ENCODE assay signal across 20 cellular contexts in genomic region chr5:60490597-60491166, GRCh38.
A peak's percentile ranks its signal among the peaks of the same experiment; 100 is the strongest.
DNase-seq lines count a peak whose midpoint lies in the region; ATAC-seq, FAIRE-seq and TF ChIP-seq lines count a peak whose summit lies in the region.
"Had no signal": no experiment of that assay in that cellular context is flagged by ENCODE, and none has a peak within 500 bp of the region (broad histone marks: within the 10 kb centered on the region; RNA-seq: fewer than 3 reads in every experiment).

No MANE protein-coding gene starts in this region.

- H3K4me3 ChIP-seq in breast epithelium (no peak overlapping the region), prostate gland (no peak overlapping the region), aorta (ENCODE audit: low read length in 2 of 2) (peak overlapping the region in 1 of 2 donors; percentile 26)
- H3K4me3 ChIP-seq: GM23338, K562 had no signal

- no TSS peak for BruUV-seq in MCF 10A (replicated peaks; lab: Mats Ljungman, UMichigan)

- no peak for TF ChIP-seq POLR2A in breast epithelium (IDR thresholded peaks at IDR 0.05)
- no peak for TF ChIP-seq POLR2A in prostate gland (IDR thresholded peaks at IDR 0.05)

- no peak overlapping the region for H3K27ac Mint-ChIP-seq in MCF 10A (ENCODE audit: low read depth, unreplicated experiment)
- H3K27ac Mint-ChIP-seq: B cell; CD4-positive, alpha-beta T cell; GM23338 had no signal

- DNase-seq in breast epithelium (ENCODE audit: low spot score in 2 of 2) (no peak), MCF 10A (ENCODE audit: unreplicated experiment) (no peak), epithelial cell of prostate (ENCODE audit: low read depth, low spot score) (no peak), prostate gland (ENCODE audit: low spot score) (peak; percentile 16), aorta (no peak), SW480 (ENCODE audit: low spot score) (no peak), RCC 7860 (ENCODE audit: low spot score) (no peak)
- DNase-seq in stimulated activated naive CD4-positive, alpha-beta T cell (lab: John Stamatoyannopoulos, UW), result no peak
- DNase-seq: ACHN; Calu3; CD4-positive, alpha-beta T cell; GF-D8; NCI-H1694 treated with DMSO at 0.1 percent for 48 hours; NCI-H446; NCI-H748 treated with DMSO at 0.1 percent for 48 hours; Right ventricle myocardium superior had no signal

- no peak for FAIRE-seq in RCC 7860 (lab: Jason Lieb, UNC)
- FAIRE-seq: K562 had no signal

- H3K27ac ChIP-seq in breast epithelium (peak overlapping the region; percentile 16 to 78), epithelial cell of prostate (peak overlapping the region; percentile 86), prostate gland (peak overlapping the region; percentile 73 to 79), aorta (ENCODE audit: low read depth in 1 of 2, low read length in 2 of 2) (peak overlapping the region; percentile 43 to 92)
- H3K27ac ChIP-seq: HL-60 had no signal

- no peaks in the 10 kb centered on the region for H3K36me3 ChIP-seq in breast epithelium
- H3K36me3 ChIP-seq in prostate gland, result no peaks in the 10 kb centered on the region
- no peaks in the 10 kb centered on the region for H3K36me3 ChIP-seq in aorta (ENCODE audit: control insufficient read depth in 1 of 2, insufficient read depth in 2 of 2, low read length in 1 of 2)

- no peaks in the 10 kb centered on the region for H3K36me3 Mint-ChIP-seq in MCF 10A (ENCODE audit: insufficient read depth, unreplicated experiment)

- POLR2A ChIA-PET in MCF 10A (lab: Yijun Ruan, JAX), result no interaction called here

- H3K27me3 ChIP-seq in breast epithelium (no peaks in the 10 kb centered on the region), prostate gland (replicated peaks; ENCODE audit: insufficient read depth) (no peaks in the 10 kb centered on the region), aorta (ENCODE audit: control insufficient read depth in 1 of 2, insufficient read depth in 2 of 2, low read length in 1 of 2) (no peaks in the 10 kb centered on the region)

- ATAC-seq in aorta (ENCODE audit: low FRiP score), result no peak
- ATAC-seq: GM23338, K562 had no signal

- TF ChIP-seq CTCF in breast epithelium (IDR thresholded peaks at IDR 0.05) (no peak), MCF 10A (IDR thresholded peaks at IDR 0.05; ENCODE audit: unreplicated experiment) (no peak), prostate gland (IDR thresholded peaks at IDR 0.05) (no peak)

- H3K9me3 ChIP-seq in breast epithelium (no peaks in the 10 kb centered on the region), prostate gland (no peaks in the 10 kb centered on the region), aorta (ENCODE audit: control insufficient read depth, low read length) (no peaks in the 10 kb centered on the region)

- peaks cover 8% of the 10 kb centered on the region for H3K4me1 Mint-ChIP-seq in MCF 10A (ENCODE audit: insufficient read depth, unreplicated experiment)

- H3K4me1 ChIP-seq in breast epithelium (no peaks in the 10 kb centered on the region), prostate gland (replicated peaks) (no peaks in the 10 kb centered on the region), aorta (ENCODE audit: control insufficient read depth in 1 of 2, insufficient read depth in 2 of 2, low read length in 2 of 2) (peaks cover 2 to 19% of the 10 kb centered on the region in 2 donors)

- peaks cover 38% of the 10 kb centered on the region for H3K27me3 Mint-ChIP-seq in MCF 10A (ENCODE audit: insufficient read depth, unreplicated experiment)
- H3K27me3 Mint-ChIP-seq: B cell had no signal

- H3K9me3 Mint-ChIP-seq in MCF 10A (ENCODE audit: unreplicated experiment), result no peaks in the 10 kb centered on the region
- H3K9me3 Mint-ChIP-seq: CD4-positive, alpha-beta T cell; GM23338 had no signal

- 50% methylated on average over 4 of the region's 4 CpGs for WGBS in prostate gland
- 63 to 75% methylated on average over 4 of the region's 4 CpGs for WGBS in aorta, 2 donors

- CTCF ChIA-PET in MCF 10A (lab: Yijun Ruan, JAX), result no interaction called here

- no peak overlapping the region for H3K4me3 Mint-ChIP-seq in MCF 10A (ENCODE audit: unreplicated experiment)
- H3K4me3 Mint-ChIP-seq: B cell; CD4-positive, alpha-beta T cell; GM23338 had no signal

- intact Hi-C loops in breast epithelium (cut with DNase I; ENCODE audit: low total_unique reads), result no loop called here
- intact Hi-C loops in MCF 10A (cut with micrococcal nuclease), result no loop called here
- intact Hi-C loops in prostate gland (cut with DNase I), result no loop called here
- intact Hi-C loops in aorta (cut with DNase I), result no loop called here
